In the genomic region with DNA sequence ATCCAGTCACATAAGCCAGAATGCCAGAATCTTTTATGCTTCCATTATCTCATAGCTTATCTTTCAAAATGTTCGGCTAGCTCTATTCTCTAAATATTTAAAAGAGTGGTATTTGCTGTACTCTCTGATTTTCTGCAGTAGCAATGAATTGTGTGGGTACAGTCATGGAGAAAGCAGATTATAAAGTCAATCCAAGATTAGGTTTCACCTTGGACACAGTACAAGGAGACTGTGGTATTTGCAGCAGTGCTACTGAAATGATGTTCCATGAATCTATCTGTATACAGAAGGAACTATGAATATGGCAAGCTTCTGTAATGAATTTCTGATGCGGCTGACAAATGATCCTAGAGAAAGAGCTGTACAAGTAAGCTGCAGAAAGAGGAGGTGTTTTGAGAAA, we compare ENCODE assay signal across 25 cellular contexts.
"Had no signal": no experiment of that assay in that cellular context is flagged by ENCODE, and none has a peak within 500 bp of the region (broad histone marks: within the 10 kb centered on the region; RNA-seq: fewer than 3 reads in every experiment).

No MANE protein-coding gene starts in this region.

- H2AFZ ChIP-seq: hepatocyte had no signal

- H3K4me3 ChIP-seq: colonic mucosa, coronary artery, dorsolateral prefrontal cortex, esophagus muscularis mucosa, esophagus squamous epithelium, gastrocnemius medialis, gastroesophageal sphincter, heart left ventricle, heart right ventricle, hepatocyte had no signal

- H3K4me1 ChIP-seq: colonic mucosa, esophagus muscularis mucosa, esophagus squamous epithelium, foreskin keratinocyte, gastrocnemius medialis, gastroesophageal sphincter, heart left ventricle, heart right ventricle had no signal

- DNase-seq: colonic mucosa; cortex of kidney; dermis blood vessel endothelial cell; dorsolateral prefrontal cortex; effector CD4-positive, alpha-beta T cell; effector CD8-positive, alpha-beta T cell; effector memory CD4-positive, alpha-beta T cell; effector memory CD8-positive, alpha-beta T cell; endodermal cell; erythroblast; esophagus squamous epithelium; foreskin fibroblast; foreskin keratinocyte; foreskin melanocyte; gastrocnemius medialis; glutamatergic neuron; head of caudate nucleus; heart left ventricle; heart right ventricle had no signal

- H3K9me3 ChIP-seq: colonic mucosa, esophagus muscularis mucosa, gastrocnemius medialis, gastroesophageal sphincter, heart left ventricle, heart right ventricle had no signal

- H3K4me2 ChIP-seq: hepatocyte had no signal

- H3K27me3 ChIP-seq: colonic mucosa, dorsolateral prefrontal cortex, esophagus muscularis mucosa, esophagus squamous epithelium, foreskin keratinocyte, gastrocnemius medialis, gastroesophageal sphincter, heart left ventricle, heart right ventricle, hepatocyte had no signal

- H3K36me3 ChIP-seq: colonic mucosa, esophagus muscularis mucosa, esophagus squamous epithelium, gastrocnemius medialis, gastroesophageal sphincter, heart left ventricle, heart right ventricle had no signal

- ATAC-seq: effector memory CD8-positive, alpha-beta T cell; esophagus mucosa; foreskin keratinocyte; gastrocnemius medialis; gastroesophageal sphincter; heart left ventricle; heart right ventricle had no signal

- H3K27ac ChIP-seq: colonic mucosa, coronary artery, dorsolateral prefrontal cortex, epithelial cell of prostate, esophagus muscularis mucosa, esophagus squamous epithelium, foreskin keratinocyte, gastrocnemius medialis, gastroesophageal sphincter, heart left ventricle, heart right ventricle, hepatocyte had no signal
